ENCODE assay signal across 10 cellular contexts in genomic region chr22:37300551-37301017, GRCh38. TPM values are rescaled to one million over a fixed set of nuclear protein-coding genes. Genes with fewer than 3 reads are reported as not detected.
DNase-seq lines count a peak whose midpoint lies in the region; ATAC-seq and TF ChIP-seq lines count a peak whose summit lies in the region.
"Had no signal": no experiment of that assay in that cellular context is flagged by ENCODE, and none has a peak within 500 bp of the region (broad histone marks: within the 10 kb centered on the region; RNA-seq: fewer than 3 reads in every experiment).

No MANE protein-coding gene starts in this region.

- H3K27ac Mint-ChIP-seq in CD4-positive, alpha-beta T cell: peak overlapping the region; percentile 95
- peak overlapping the region; percentile 95 for H3K27ac Mint-ChIP-seq in activated T-helper 17 cell treated with anti-CD3 and anti-CD28 coated beads, Interleukin-2, amount 50 U/mL, for 72 hours
- peak overlapping the region; percentile 17 to 93 (median 69) for H3K27ac Mint-ChIP-seq in naive B cell

- peaks cover 79% of the 10 kb centered on the region for H3K4me1 Mint-ChIP-seq in CD4-positive, alpha-beta T cell (ENCODE audit: low read depth)
- peaks cover 45% of the 10 kb centered on the region for H3K4me1 Mint-ChIP-seq in activated T-helper 17 cell treated with anti-CD3 and anti-CD28 coated beads, Interleukin-2, amount 50 U/mL, for 72 hours
- H3K4me1 Mint-ChIP-seq in naive B cell: peaks cover 55 to 64% (median 63%) of the 10 kb centered on the region in 3 donors

- no peaks in the 10 kb centered on the region for H3K4me1 ChIP-seq in A673 (ENCODE audit: insufficient read depth, low read length, poor library complexity, severe bottlenecking)
- H3K4me1 ChIP-seq: Caco-2 had no signal

- POLR2A ChIA-PET in CD4-positive, alpha-beta T cell (lab: Charles Lee): interaction anchor here (0.6 to 8.2 kb wide), 10 partner anchors 9 to 377 kb away, joined by 3 to 82 read pairs (median 4); partner anchors contain the start of genes CYTH4 and RAC2
- POLR2A ChIA-PET in A673 (lab: Charles Lee; ENCODE audit: low non-redundant PET): no interaction called here

- H3K36me3 Mint-ChIP-seq in CD4-positive, alpha-beta T cell (ENCODE audit: low read depth): peaks cover 93% of the 10 kb centered on the region
- H3K36me3 Mint-ChIP-seq in activated T-helper 17 cell treated with anti-CD3 and anti-CD28 coated beads, Interleukin-2, amount 50 U/mL, for 72 hours (ENCODE audit: low read depth): peaks cover 93% of the 10 kb centered on the region
- peaks cover 17 to 33% of the 10 kb centered on the region in 2 donors for H3K36me3 Mint-ChIP-seq in naive B cell

- H3K36me3 ChIP-seq in A673 (ENCODE audit: insufficient read depth, low read length, poor library complexity, severe bottlenecking): no peaks in the 10 kb centered on the region
- H3K36me3 ChIP-seq: adrenal gland had no signal

- TF ChIP-seq CTCF in CD4-positive, alpha-beta T cell (IDR thresholded peaks at IDR 0.05): no peak
- TF ChIP-seq CTCF in A673 (conservative IDR thresholded peaks at IDR 0.05; ENCODE audit: low read depth, low read length): no peak

- peak overlapping the region; percentile 72 for H3K27ac ChIP-seq in CD4-positive, alpha-beta T cell (ENCODE audit: low read depth, low read length)
- H3K27ac ChIP-seq in A673 (ENCODE audit: low read depth, low read length, poor library complexity, severe bottlenecking): no peak overlapping the region
- H3K27ac ChIP-seq: adrenal gland had no signal

- H3K9me3 ChIP-seq in CD4-positive, alpha-beta T cell (ENCODE audit: control insufficient read depth, low read length): no peaks in the 10 kb centered on the region
- H3K9me3 ChIP-seq in A673 (ENCODE audit: low read depth, low read length, poor library complexity, severe bottlenecking): no peaks in the 10 kb centered on the region
- H3K9me3 ChIP-seq: adrenal gland, Caco-2 had no signal

- no peaks in the 10 kb centered on the region for H3K27me3 Mint-ChIP-seq in CD4-positive, alpha-beta T cell
- no peaks in the 10 kb centered on the region for H3K27me3 Mint-ChIP-seq in activated T-helper 17 cell treated with anti-CD3 and anti-CD28 coated beads, Interleukin-2, amount 50 U/mL, for 72 hours
- no peaks in the 10 kb centered on the region for H3K27me3 Mint-ChIP-seq in naive B cell

- peak in 7 of 10 experiments; percentile 12 to 62 (median 44) for DNase-seq in CD4-positive, alpha-beta T cell
- DNase-seq in NOMO-1 treated with DMSO at 0.1 percent for 48 hours (lab: John Stamatoyannopoulos, UW; ENCODE audit: unreplicated experiment) (peak; percentile 85), naive B cell (no peak), ecto neural progenitor cell (ENCODE audit: low spot score) (no peak), A673 (ENCODE audit: low spot score) (no peak)
- DNase-seq: Caco-2 had no signal

- H3K27me3 ChIP-seq in CD4-positive, alpha-beta T cell (ENCODE audit: control insufficient read depth, insufficient read depth, low read length): no peaks in the 10 kb centered on the region
- no peaks in the 10 kb centered on the region for H3K27me3 ChIP-seq in A673 (replicated peaks; ENCODE audit: insufficient read depth, low read depth, low read length, poor library complexity)
- H3K27me3 ChIP-seq: adrenal gland had no signal

- no TSS peak for BruUV-seq in A673 (replicated peaks; lab: Mats Ljungman, UMichigan)

- no peaks in the 10 kb centered on the region for H3K9me3 Mint-ChIP-seq in CD4-positive, alpha-beta T cell
- H3K9me3 Mint-ChIP-seq in activated T-helper 17 cell treated with anti-CD3 and anti-CD28 coated beads, Interleukin-2, amount 50 U/mL, for 72 hours: no peaks in the 10 kb centered on the region
- H3K9me3 Mint-ChIP-seq in naive B cell: no peaks in the 10 kb centered on the region

- H3K4me3 ChIP-seq in A673 (ENCODE audit: low read depth, low read length, poor library complexity, severe bottlenecking): no peak overlapping the region
- H3K4me3 ChIP-seq: adrenal gland had no signal

- CTCF ChIA-PET in CD4-positive, alpha-beta T cell (lab: Charles Lee): interaction anchor here (1.4 to 2.5 kb wide), 2 partner anchors 17 to 41 kb away, joined by 4 to 10 read pairs; partner anchors contain the start of gene CYTH4
- CTCF ChIA-PET in A673 (lab: Charles Lee): interaction anchor here (0.6 kb wide), 1 partner anchor 154 kb away, joined by 3 read pairs; no protein-coding TSS in a partner anchor

- intact Hi-C loops in CD4-positive, alpha-beta T cell (cut with DNase I, micrococcal nuclease): no loop called here
- intact Hi-C loops in A673 (cut with micrococcal nuclease; ENCODE audit: unreplicated experiment): no loop called here

- peak; percentile 76 for ATAC-seq in CD4-positive, alpha-beta T cell (ENCODE audit: poor library complexity)
- no peak for ATAC-seq in activated T-helper 17 cell treated with anti-CD3 and anti-CD28 coated beads, Interleukin-2, amount 50 U/mL, for 72 hours (replicated peaks)
- ATAC-seq in naive B cell (ENCODE audit: low read depth in 2 of 2) (peak; percentile 76 to 84), HG03432 (IDR thresholded peaks at IDR 0.05; ENCODE audit: unreplicated experiment) (no peak), GM18867 (IDR thresholded peaks at IDR 0.05; ENCODE audit: unreplicated experiment) (no peak)

- H3K4me3 Mint-ChIP-seq in CD4-positive, alpha-beta T cell: peak overlapping the region; percentile 71
- peak overlapping the region; percentile 80 for H3K4me3 Mint-ChIP-seq in activated T-helper 17 cell treated with anti-CD3 and anti-CD28 coated beads, Interleukin-2, amount 50 U/mL, for 72 hours
- H3K4me3 Mint-ChIP-seq in naive B cell: peak overlapping the region in 7 of 8 donors; percentile 35 to 87 (median 66)

RNA-seq across cellular contexts. Expression of gene CYTH4, which starts 18.3 kb away (rescaled TPM):
- 100 to 1,000 TPM; 134 to 138 TPM for total RNA-seq in CD4-positive, alpha-beta T cell
- 100 to 1,000 TPM in 1 of 2 donors, 10 to 100 TPM in 1; 53.7 to 124 TPM for total RNA-seq in activated T-helper 17 cell treated with anti-CD3 and anti-CD28 coated beads, Interleukin-2, amount 50 U/mL, for 72 hours
- 10 to 100 TPM; 29.3 to 74.9 (median 46.1) TPM for polyA plus RNA-seq in naive B cell (ENCODE audit: low read depth in 6 of 6)
- not detected in 2 replicates for total RNA-seq in A673 (2021)
- total RNA-seq: Caco-2 had no signal

RNA-seq across cellular contexts. Expression of gene RAC2, which starts 56.5 kb away (rescaled TPM):
- 100 to 1,000 TPM; 174 to 180 TPM for total RNA-seq in CD4-positive, alpha-beta T cell
- total RNA-seq in activated T-helper 17 cell treated with anti-CD3 and anti-CD28 coated beads, Interleukin-2, amount 50 U/mL, for 72 hours: 1,000 to 10,000 TPM in 1 of 2 donors, 100 to 1,000 TPM in 1; 674 to 1,069 TPM
- 100 to 1,000 TPM; 671 to 842 (median 780) TPM for polyA plus RNA-seq in naive B cell (ENCODE audit: low read depth in 6 of 6)
- 4.0 and 5.8 TPM in 2 replicates for total RNA-seq in A673 (2021)

Comparison
In these comparisons a context has a peak if more than half of its experiments do, and no peak if none do; other contexts are left out.
1. ATAC-seq: peak in CD4-positive, alpha-beta T cell (single experiment) and naive B cell (2 of 2); none in activated T-helper 17 cell treated with anti-CD3 and anti-CD28 coated beads, Interleukin-2, amount 50 U/mL, for 72 hours (single experiment), HG03432 (single experiment) and GM18867 (single experiment).
2. DNase-seq: peak in CD4-positive, alpha-beta T cell (7 of 10) and NOMO-1 treated with DMSO at 0.1 percent for 48 hours (single experiment); none in naive B cell (single experiment), ecto neural progenitor cell (single experiment) and A673 (single experiment).
3. RNA of gene CYTH4, which starts 18.3 kb away (total RNA-seq): 134 to 138 TPM in CD4-positive, alpha-beta T cell and 53.7 to 124 TPM in activated T-helper 17 cell treated with anti-CD3 and anti-CD28 coated beads, Interleukin-2, amount 50 U/mL, for 72 hours; not detected in A673; every median in the first group is over 10 times any median in the second.
4. RNA of gene RAC2, which starts 56.5 kb away (total RNA-seq): 674 to 1,069 TPM in activated T-helper 17 cell treated with anti-CD3 and anti-CD28 coated beads, Interleukin-2, amount 50 U/mL, for 72 hours and 174 to 180 TPM in CD4-positive, alpha-beta T cell; 4.0 to 5.8 TPM in A673; every median in the first group is over 10 times any median in the second.
5. Peak in every context shown above with its lines, with median percentiles within 50 percentile points of each other: H3K27ac Mint-ChIP-seq and H3K4me3 Mint-ChIP-seq.